In genomic region chr18:79856119-79857080, GRCh38 we compare ENCODE assay signal across 9 cellular contexts. TPM values are rescaled to one million over a fixed set of nuclear protein-coding genes. Genes with fewer than 3 reads are reported as not detected.
DNase-seq lines count a peak whose midpoint lies in the region; ATAC-seq, FAIRE-seq and TF ChIP-seq lines count a peak whose summit lies in the region.
"Had no signal": no experiment of that assay in that cellular context is flagged by ENCODE, and none has a peak within 500 bp of the region (broad histone marks: within the 10 kb centered on the region; RNA-seq: fewer than 3 reads in every experiment).

No MANE protein-coding gene starts in this region.

- H3K36me3 ChIP-seq in right atrium auricular region (no peaks in the 10 kb centered on the region), mesendoderm (ENCODE audit: control insufficient read depth, insufficient read depth, low read length) (no peaks in the 10 kb centered on the region)

- H3K9me3 ChIP-seq in right atrium auricular region (no peaks in the 10 kb centered on the region), right cardiac atrium (ENCODE audit: control insufficient read depth, low read length) (no peaks in the 10 kb centered on the region)

- H3K27ac Mint-ChIP-seq in activated naive CD8-positive, alpha-beta T cell treated with anti-CD3 and anti-CD28 coated beads, Interleukin-2, amount 50 U/mL, for 24 hours: no peak overlapping the region

- no peak overlapping the region for H3K4ac ChIP-seq in mesendoderm (ENCODE audit: low read depth, low read length)

- TF ChIP-seq POLR2A in H54 (IDR thresholded peaks at IDR 0.05; ENCODE audit: low read depth, low read length): no peak

- no peak overlapping the region for H3K4me3 Mint-ChIP-seq in activated naive CD8-positive, alpha-beta T cell treated with anti-CD3 and anti-CD28 coated beads, Interleukin-2, amount 50 U/mL, for 24 hours

- H2BK120ac ChIP-seq in mesendoderm (ENCODE audit: low read depth, low read length): no peak overlapping the region

- H3K27ac ChIP-seq in right atrium auricular region (no peak overlapping the region), right cardiac atrium (ENCODE audit: low read length) (no peak overlapping the region), mesendoderm (ENCODE audit: low read depth, low read length) (no peak overlapping the region)

- ATAC-seq in right cardiac atrium: no peak
- peak; percentile 49 for ATAC-seq in activated naive CD8-positive, alpha-beta T cell treated with anti-CD3 and anti-CD28 coated beads, Interleukin-2, amount 50 U/mL, for 24 hours
- ATAC-seq in GM18870 (IDR thresholded peaks at IDR 0.05; ENCODE audit: unreplicated experiment): no peak

- no peak overlapping the region for H4K5ac ChIP-seq in mesendoderm (ENCODE audit: low read length)

- H2BK15ac ChIP-seq in mesendoderm (replicated peaks; ENCODE audit: low read depth): no peak overlapping the region

- H3K23ac ChIP-seq in mesendoderm (ENCODE audit: low read length): no peak overlapping the region

- H3K4me3 ChIP-seq in right atrium auricular region (no peak overlapping the region), right cardiac atrium (ENCODE audit: low read length) (no peak overlapping the region), mesendoderm (ENCODE audit: low read length) (no peak overlapping the region)

- no peak overlapping the region for H2AK5ac ChIP-seq in mesendoderm (ENCODE audit: low read length)

- H3K27me3 ChIP-seq in right atrium auricular region (no peaks in the 10 kb centered on the region), right cardiac atrium (ENCODE audit: control insufficient read depth, insufficient read depth) (no peaks in the 10 kb centered on the region), mesendoderm (ENCODE audit: insufficient read depth, low read length, poor library complexity) (no peaks in the 10 kb centered on the region)

- H3K18ac ChIP-seq in mesendoderm (ENCODE audit: low read length): no peak overlapping the region

- TF ChIP-seq CTCF in right atrium auricular region (IDR thresholded peaks at IDR 0.05): no peak

- no peak for FAIRE-seq in H54 (lab: Jason Lieb, UNC)

- WGBS in right cardiac atrium: 52% methylated on average over 29 of the region's 29 CpGs
- WGBS in mesendoderm (ENCODE audit: extremely low coverage, insufficient coverage, low lambda C conversion rate): no CpG with 5 or more reads among the region's 29 CpGs

- DNase-seq in right atrium auricular region (ENCODE audit: low spot score): peak; percentile 49
- DNase-seq in right cardiac atrium: no peak
- DNase-seq in LHCN-M2 (ENCODE audit: low read depth): peak; percentile 94
- DNase-seq in activated naive CD8-positive, alpha-beta T cell treated with anti-CD3 and anti-CD28 coated beads, Interleukin-2, amount 50 U/mL, for 24 hours: no peak
- peak; percentile 92 for DNase-seq in mesendoderm
- no peak for DNase-seq in activated naive CD4-positive, alpha-beta T cell treated with anti-CD3 and anti-CD28 coated beads, Interleukin-2, amount 50 U/mL, for 16 hours
- no peak for DNase-seq in H54 (ENCODE audit: insufficient read length, low spot score)

- peaks cover 0 to 5% of the 10 kb centered on the region in 2 donors for H3K4me1 ChIP-seq in right atrium auricular region
- no peaks in the 10 kb centered on the region for H3K4me1 ChIP-seq in right cardiac atrium (ENCODE audit: control insufficient read depth, insufficient read depth, low read length)
- no peaks in the 10 kb centered on the region for H3K4me1 ChIP-seq in mesendoderm (ENCODE audit: control insufficient read depth, low read depth, low read length)

- no peak overlapping the region for H3K56ac ChIP-seq in mesendoderm (ENCODE audit: low read length)

- H3K4me1 Mint-ChIP-seq in activated naive CD8-positive, alpha-beta T cell treated with anti-CD3 and anti-CD28 coated beads, Interleukin-2, amount 50 U/mL, for 24 hours: peaks cover 4% of the 10 kb centered on the region

- no peak overlapping the region for H4K8ac ChIP-seq in mesendoderm (ENCODE audit: low read depth, low read length)

- no peaks in the 10 kb centered on the region for H3K79me2 ChIP-seq in mesendoderm (ENCODE audit: control insufficient read depth, insufficient read depth, low read length)

- peaks cover 5% of the 10 kb centered on the region for H3K9me3 Mint-ChIP-seq in activated naive CD8-positive, alpha-beta T cell treated with anti-CD3 and anti-CD28 coated beads, Interleukin-2, amount 50 U/mL, for 24 hours

- no peaks in the 10 kb centered on the region for H3K36me3 Mint-ChIP-seq in activated naive CD8-positive, alpha-beta T cell treated with anti-CD3 and anti-CD28 coated beads, Interleukin-2, amount 50 U/mL, for 24 hours (ENCODE audit: low read depth)

- no peak overlapping the region for H3K4me2 ChIP-seq in mesendoderm (ENCODE audit: low read length)

- H2BK5ac ChIP-seq in mesendoderm (ENCODE audit: low read length): no peak overlapping the region

- no peaks in the 10 kb centered on the region for H3K79me1 ChIP-seq in mesendoderm (ENCODE audit: low read length)

- H3K27me3 Mint-ChIP-seq in activated naive CD8-positive, alpha-beta T cell treated with anti-CD3 and anti-CD28 coated beads, Interleukin-2, amount 50 U/mL, for 24 hours: peaks cover 15% of the 10 kb centered on the region

- intact Hi-C loops in right cardiac atrium (cut with DNase I): no loop called here

- no peak overlapping the region for H3K9ac ChIP-seq in mesendoderm (ENCODE audit: low read length)

RNA-seq across cellular contexts. Expression of gene KCNG2, which starts 58.7 kb away (rescaled TPM):
- total RNA-seq in right atrium auricular region (not detected), right cardiac atrium (under 1 TPM in 2 of 4 donors, not detected in 2; 0.15 to 0.37 TPM), LHCN-M2 (2014; rRNA removed) (0.06 and 0.13 TPM in 2 replicates)
- not detected for polyA plus RNA-seq in right cardiac atrium
- polyA plus RNA-seq in LHCN-M2 (2012): 0.04 TPM
- 0.04 TPM for polyA plus RNA-seq in mesendoderm (2013, experiment 1 of 2)
- polyA plus RNA-seq in mesendoderm (2013, experiment 2 of 2): not detected
- total RNA-seq: kidney epithelial cell had no signal

Comparison
In these comparisons a context has a peak if more than half of its experiments do, and no peak if none do; other contexts are left out.
1. DNase-seq: peak in right atrium auricular region (single experiment), LHCN-M2 (single experiment) and mesendoderm (single experiment); none in right cardiac atrium (0 of 3), activated naive CD8-positive, alpha-beta T cell treated with anti-CD3 and anti-CD28 coated beads, Interleukin-2, amount 50 U/mL, for 24 hours (single experiment), activated naive CD4-positive, alpha-beta T cell treated with anti-CD3 and anti-CD28 coated beads, Interleukin-2, amount 50 U/mL, for 16 hours (single experiment) and H54 (single experiment).